ENCODE assay signal across 8 cellular contexts in genomic region chr22:42648368-42649260, GRCh38. TPM values are rescaled to one million over a fixed set of nuclear protein-coding genes. Genes with fewer than 3 reads are reported as not detected.
A peak's percentile ranks its signal among the peaks of the same experiment; 100 is the strongest.
DNase-seq lines count a peak whose midpoint lies in the region; ATAC-seq, FAIRE-seq and TF ChIP-seq lines count a peak whose summit lies in the region.

No MANE protein-coding gene starts in this region.

- no peak for TF ChIP-seq RAD21 in GM12878 (IDR thresholded peaks at IDR 0.05; ENCODE audit: insufficient read depth, low read depth, low read length)

- TSS peak; percentile 85 for BruUV-seq in GM12878 (replicated peaks; lab: Mats Ljungman, UMichigan)

- H4K20me1 ChIP-seq in GM12878 (ENCODE audit: control insufficient read depth, insufficient read depth) = no peaks in the 10 kb centered on the region

- H3K36me3 ChIP-seq in GM12878 (ENCODE audit: control insufficient read depth in 2 of 2, insufficient read depth in 2 of 2, low read length in 1 of 2) = no peaks in the 10 kb centered on the region
- no peaks in the 10 kb centered on the region for H3K36me3 ChIP-seq in iPS-18a (ENCODE audit: control insufficient read depth, low read depth, low read length)
- H3K36me3 ChIP-seq in skeletal muscle satellite cell (ENCODE audit: insufficient read depth, low read length) = no peaks in the 10 kb centered on the region

- TF ChIP-seq CTCF in GM12878 (IDR thresholded peaks at IDR 0.05 in 2 of 3, conservative IDR thresholded peaks at IDR 0.05 in 1 of 3; ENCODE audit: control insufficient read depth in 2 of 3, extremely low read depth in 1 of 3, insufficient read depth in 1 of 3, low read depth in 3 of 3, low read length in 3 of 3) = no peak

- ATAC-seq in HG02973 (IDR thresholded peaks at IDR 0.05; ENCODE audit: unreplicated experiment) (peak; percentile 30), GM12878 (peak; percentile 59)

- peak overlapping the region; percentile 69 for H3K27ac ChIP-seq in GM12878 (ENCODE audit: control insufficient read depth, insufficient read depth)
- no peak overlapping the region for H3K27ac ChIP-seq in iPS-18a (ENCODE audit: low read length)

- SMC1A ChIA-PET in GM12878 (lab: Charles Lee; ENCODE audit: uncharacterized antibody, unreplicated experiment) = interaction anchor here (1.1 kb wide), 1 partner anchor 16 kb away, joined by 3 read pairs; no protein-coding TSS in a partner anchor

- H2AFZ ChIP-seq in GM12878 (ENCODE audit: control insufficient read depth, low read depth, low read length) = peak overlapping the region; percentile 28

- H3K4me1 ChIP-seq in GM12878 (ENCODE audit: control insufficient read depth, insufficient read depth, low read length) = peaks cover 34% of the 10 kb centered on the region
- H3K4me1 ChIP-seq in iPS-18a (ENCODE audit: control insufficient read depth, low read depth, low read length) = peaks cover 5% of the 10 kb centered on the region
- peaks cover 53% of the 10 kb centered on the region for H3K4me1 ChIP-seq in skeletal muscle satellite cell (ENCODE audit: control insufficient read depth, insufficient read depth, low read length)

- no peaks in the 10 kb centered on the region for H3K27me3 ChIP-seq in GM12878 (replicated peaks in 1 of 2; ENCODE audit: control insufficient read depth in 2 of 2, insufficient read depth in 2 of 2, low read length in 1 of 2)
- no peaks in the 10 kb centered on the region for H3K27me3 ChIP-seq in iPS-18a (ENCODE audit: control insufficient read depth, insufficient read depth, low read length)
- H3K27me3 ChIP-seq in skeletal muscle satellite cell (ENCODE audit: control insufficient read depth, insufficient read depth, low read length) = no peaks in the 10 kb centered on the region

- POLR2A ChIA-PET in GM12878 (lab: Charles Lee) = interaction anchor here (0.6 to 2.1 kb wide), 6 partner anchors 8 to 365 kb away, joined by 3 to 11 read pairs (median 4); partner anchors contain the start of gene POLDIP3

- H3K4me2 ChIP-seq in GM12878 (ENCODE audit: control insufficient read depth, insufficient read depth) = peak overlapping the region; percentile 98
- H3K4me2 ChIP-seq in skeletal muscle satellite cell (ENCODE audit: low read length) = peak overlapping the region; percentile 99

- CTCF ChIA-PET in GM12878 (lab: Yijun Ruan, JAX) = interaction anchor here (0.6 to 3.0 kb wide), 7 partner anchors 11 to 122 kb away, joined by 3 to 17 read pairs (median 4); no protein-coding TSS in a partner anchor

- H3K4me3 ChIP-seq in GM12878 = peak overlapping the region; percentile 100
- H3K4me3 ChIP-seq in iPS-18a (ENCODE audit: low read length) = peak overlapping the region; percentile 92
- H3K4me3 ChIP-seq in skeletal muscle satellite cell (ENCODE audit: low read length) = peak overlapping the region; percentile 88

- H3K9ac ChIP-seq in GM12878 (ENCODE audit: control insufficient read depth, insufficient read depth, low read length) (peak overlapping the region; percentile 85), iPS-18a (ENCODE audit: low read length) (peak overlapping the region; percentile 65), skeletal muscle satellite cell (ENCODE audit: low read depth, low read length) (peak overlapping the region; percentile 95)

- DNase-seq in NK-92 treated with Interleukin-12 subunit alpha and Interleukin-12 subunit beta, amount 100 ng/mL, for 24 hours (lab: John Stamatoyannopoulos, UW) = peak; percentile 19
- DNase-seq in NK-92 (lab: John Stamatoyannopoulos, UW; ENCODE audit: unreplicated experiment) = no peak
- peak; percentile 62 for DNase-seq in RPMI7951 (ENCODE audit: low read depth)
- DNase-seq in GM12878 (ENCODE audit: low read depth, low spot score) = no peak
- DNase-seq in dedifferentiated amniotic fluid mesenchymal stem cell (ENCODE audit: extremely low spot score) = no peak

- RAD21 ChIA-PET in GM12878 (lab: Charles Lee; ENCODE audit: unreplicated experiment) = interaction anchor here (0.6 to 1.3 kb wide), 3 partner anchors 33 to 171 kb away, joined by 3 to 4 read pairs (median 4); no protein-coding TSS in a partner anchor

- under 1% methylated on average over 32 of the region's 51 CpGs for WGBS in GM12878 (ENCODE audit: insufficient coverage, insufficient replicate concordance, low lambda C conversion rate, missing lambda C conversion rate)

- in situ Hi-C loops in GM12878 (cut with MboI) = no loop called here

- H3K79me2 ChIP-seq in GM12878 (ENCODE audit: control insufficient read depth, insufficient read depth, low read length) = peaks cover 52% of the 10 kb centered on the region

- intact Hi-C loops in GM12878 (cut with micrococcal nuclease; ENCODE audit: unreplicated experiment) = loop anchor here (2.0 kb wide), 1 partner anchor 34 kb away; the partner anchor contains the start of gene POLDIP3

- no peak for TF ChIP-seq EP300 in GM12878 (IDR thresholded peaks at IDR 0.05; ENCODE audit: borderline replicate concordance in 1 of 2, control insufficient read depth in 1 of 2, low read depth in 2 of 2, low read length in 2 of 2)

- peak; percentile 44 for FAIRE-seq in GM12878 (lab: Jason Lieb, UNC)

- TF ChIP-seq POLR2A in GM12878 (IDR thresholded peaks at IDR 0.05; ENCODE audit: low read depth, low read length) = peak; percentile 74; the same call in 1 of the 2 replicates

- no peaks in the 10 kb centered on the region for H3K9me3 ChIP-seq in GM12878 (replicated peaks; ENCODE audit: control insufficient read depth, insufficient read depth, low read length)
- no peaks in the 10 kb centered on the region for H3K9me3 ChIP-seq in iPS-18a (ENCODE audit: control insufficient read depth, low read depth, low read length)
- no peaks in the 10 kb centered on the region for H3K9me3 ChIP-seq in skeletal muscle satellite cell (replicated peaks; ENCODE audit: low read length)

TF ChIP-seq in GM12878, 131 proteins besides CTCF, POLR2A, EP300 and RAD21 (continues in another document):
- no peak for TF ChIP-seq NFIC (IDR thresholded peaks at IDR 0.05; ENCODE audit: low read depth, low read length)

RNA-seq across cellular contexts. Expression of gene CYB5R3, which starts 0.6 kb away (rescaled TPM):
- total RNA-seq in RPMI7951 (2014; rRNA removed; shearing (Covaris generic)) = 65.2 and 65.6 TPM in 2 replicates
- 38.2 and 40.3 TPM in 2 replicates for total RNA-seq in GM12878 (2013; cell fraction: nucleolus; rRNA removed)
- total RNA-seq in GM12878 (2014; rRNA removed) = 33.3 and 46.8 TPM in 2 replicates
- 20.5 and 22.9 TPM in 2 replicates for total RNA-seq in GM12878 (2014; rRNA removed; fragmentation: Illumina TruSeq; extraction: Trizol)
- total RNA-seq in GM12878 (2021) = 81.7 and 83.8 TPM in 2 replicates
- 23.6 TPM for polyA plus RNA-seq in GM12878 (2011; ENCODE audit: low read depth)
- 21.0 and 70.3 TPM in 2 replicates for polyA plus RNA-seq in GM12878 (2011; rRNA removed)
- polyA plus RNA-seq in GM12878 (2011; cell fraction: cytosol; rRNA removed) = 82.7 and 87.2 TPM in 2 replicates
- polyA plus RNA-seq in GM12878 (2011; cell fraction: nucleus; rRNA removed) = 56.1 and 64.4 TPM in 2 replicates
- 62.8 and 80.6 TPM in 2 replicates for polyA plus RNA-seq in GM12878 (2012)
- 37.3 and 65.3 TPM in 2 replicates for polyA plus RNA-seq in GM12878 (2014; fragmentation: Illumina TruSeq; extraction: Trizol)
- 1 to 10 TPM; 2.0 to 3.5 TPM for polyA plus RNA-seq in GM12878 (2014; fragmentation: Nextera tagmentation; extraction: Ambion mirVana)
- 81.0 and 102 TPM in 2 replicates for polyA plus RNA-seq in GM12878 (2014; rRNA removed)
- 100 to 1,000 TPM; 104 to 119 TPM for polyA plus RNA-seq in GM12878 (2016; fragmentation: Nextera tagmentation; extraction: Ambion mirVana)
- 49.7 and 58.4 TPM in 2 replicates for polyA minus RNA-seq in GM12878 (2011; rRNA and poly(A)+ RNA removed)
- 36.8 and 38.8 TPM in 2 replicates for polyA minus RNA-seq in GM12878 (2011; cell fraction: cytosol; rRNA and poly(A)+ RNA removed)
- polyA minus RNA-seq in GM12878 (2011; cell fraction: nucleus; rRNA and poly(A)+ RNA removed) = 12.7 and 24.7 TPM in 2 replicates
- total RNA-seq in skeletal muscle satellite cell (2012; rRNA removed) = 56.8 and 86.9 TPM in 2 replicates

RNA-seq across cellular contexts. Expression of gene ATP5MGL, which starts 8.2 kb away (rescaled TPM):
- not detected in 2 replicates for total RNA-seq in RPMI7951 (2014; rRNA removed; shearing (Covaris generic))
- total RNA-seq in GM12878 (2013; cell fraction: nucleolus; rRNA removed) = 4.9 and 7.6 TPM in 2 replicates
- 0.22 and 0.40 TPM in 2 replicates for total RNA-seq in GM12878 (2014; rRNA removed)
- total RNA-seq in GM12878 (2014; rRNA removed; fragmentation: Illumina TruSeq; extraction: Trizol) = 0.85 TPM in 1 of 2 replicates, not detected in the other
- total RNA-seq in GM12878 (2021) = 0.43 and 0.46 TPM in 2 replicates
- polyA plus RNA-seq in GM12878 (2011; ENCODE audit: low read depth) = not detected
- 0.23 and 0.26 TPM in 2 replicates for polyA plus RNA-seq in GM12878 (2011; rRNA removed)
- not detected in 2 replicates for polyA plus RNA-seq in GM12878 (2011; cell fraction: cytosol; rRNA removed)
- polyA plus RNA-seq in GM12878 (2011; cell fraction: nucleus; rRNA removed) = 0.51 and 0.52 TPM in 2 replicates
- polyA plus RNA-seq in GM12878 (2012) = not detected in 2 replicates
- polyA plus RNA-seq in GM12878 (2014; fragmentation: Illumina TruSeq; extraction: Trizol) = not detected in 2 replicates
- polyA plus RNA-seq in GM12878 (2014; fragmentation: Nextera tagmentation; extraction: Ambion mirVana) = under 1 TPM; 0.24 to 0.60 TPM
- polyA plus RNA-seq in GM12878 (2014; rRNA removed) = not detected in 2 replicates
- under 1 TPM; 0.47 to 0.71 TPM for polyA plus RNA-seq in GM12878 (2016; fragmentation: Nextera tagmentation; extraction: Ambion mirVana)
- polyA minus RNA-seq in GM12878 (2011; rRNA and poly(A)+ RNA removed) = 1.6 and 2.0 TPM in 2 replicates
- not detected in 2 replicates for polyA minus RNA-seq in GM12878 (2011; cell fraction: cytosol; rRNA and poly(A)+ RNA removed)
- 3.0 and 3.5 TPM in 2 replicates for polyA minus RNA-seq in GM12878 (2011; cell fraction: nucleus; rRNA and poly(A)+ RNA removed)
- total RNA-seq in skeletal muscle satellite cell (2012; rRNA removed) = 0.22 and 1.3 TPM in 2 replicates

RNA-seq across cellular contexts. Expression of gene POLDIP3, which starts 33.9 kb away (rescaled TPM):
- 20.7 and 23.1 TPM in 2 replicates for total RNA-seq in RPMI7951 (2014; rRNA removed; shearing (Covaris generic))
- total RNA-seq in GM12878 (2013; cell fraction: nucleolus; rRNA removed) = 25.8 and 29.0 TPM in 2 replicates
- total RNA-seq in GM12878 (2014; rRNA removed) (32.9 and 38.9 TPM in 2 replicates), GM12878 (2014; rRNA removed; fragmentation: Illumina TruSeq; extraction: Trizol) (25.9 and 27.0 TPM in 2 replicates), GM12878 (2021) (54.1 and 55.9 TPM in 2 replicates)
- 37.9 TPM for polyA plus RNA-seq in GM12878 (2011; ENCODE audit: low read depth)
- polyA plus RNA-seq in GM12878 (2011; rRNA removed) (35.6 and 54.2 TPM in 2 replicates), GM12878 (2014; fragmentation: Illumina TruSeq; extraction: Trizol) (43.3 and 52.6 TPM in 2 replicates), GM12878 (2014; fragmentation: Nextera tagmentation; extraction: Ambion mirVana) (10 to 100 TPM; 14.8 to 19.3 TPM), GM12878 (2014; rRNA removed) (46.4 and 49.3 TPM in 2 replicates), GM12878 (2016; fragmentation: Nextera tagmentation; extraction: Ambion mirVana) (10 to 100 TPM; 60.1 to 60.2 TPM)
- 41.6 and 47.6 TPM in 2 replicates for polyA plus RNA-seq in GM12878 (2011; cell fraction: cytosol; rRNA removed)
- 54.4 and 62.1 TPM in 2 replicates for polyA plus RNA-seq in GM12878 (2011; cell fraction: nucleus; rRNA removed)
- polyA plus RNA-seq in GM12878 (2012) = 39.1 and 43.5 TPM in 2 replicates
- polyA minus RNA-seq in GM12878 (2011; rRNA and poly(A)+ RNA removed) = 33.2 and 42.9 TPM in 2 replicates
- polyA minus RNA-seq in GM12878 (2011; cell fraction: cytosol; rRNA and poly(A)+ RNA removed) = 13.8 and 18.2 TPM in 2 replicates
- polyA minus RNA-seq in GM12878 (2011; cell fraction: nucleus; rRNA and poly(A)+ RNA removed) = 14.7 and 20.4 TPM in 2 replicates
- total RNA-seq in skeletal muscle satellite cell (2012; rRNA removed) = 20.5 and 21.0 TPM in 2 replicates

Comparison
In these comparisons a context has a peak if more than half of its experiments do, and no peak if none do; other contexts are left out.
1. DNase-seq: peak in NK-92 treated with Interleukin-12 subunit alpha and Interleukin-12 subunit beta, amount 100 ng/mL, for 24 hours (single experiment) and RPMI7951 (single experiment); none in NK-92 (single experiment), GM12878 (single experiment) and dedifferentiated amniotic fluid mesenchymal stem cell (single experiment).
2. Peak in every context shown above with its lines, with median percentiles within 50 percentile points of each other: H3K4me3 ChIP-seq and H3K9ac ChIP-seq.